In the genomic region with DNA sequence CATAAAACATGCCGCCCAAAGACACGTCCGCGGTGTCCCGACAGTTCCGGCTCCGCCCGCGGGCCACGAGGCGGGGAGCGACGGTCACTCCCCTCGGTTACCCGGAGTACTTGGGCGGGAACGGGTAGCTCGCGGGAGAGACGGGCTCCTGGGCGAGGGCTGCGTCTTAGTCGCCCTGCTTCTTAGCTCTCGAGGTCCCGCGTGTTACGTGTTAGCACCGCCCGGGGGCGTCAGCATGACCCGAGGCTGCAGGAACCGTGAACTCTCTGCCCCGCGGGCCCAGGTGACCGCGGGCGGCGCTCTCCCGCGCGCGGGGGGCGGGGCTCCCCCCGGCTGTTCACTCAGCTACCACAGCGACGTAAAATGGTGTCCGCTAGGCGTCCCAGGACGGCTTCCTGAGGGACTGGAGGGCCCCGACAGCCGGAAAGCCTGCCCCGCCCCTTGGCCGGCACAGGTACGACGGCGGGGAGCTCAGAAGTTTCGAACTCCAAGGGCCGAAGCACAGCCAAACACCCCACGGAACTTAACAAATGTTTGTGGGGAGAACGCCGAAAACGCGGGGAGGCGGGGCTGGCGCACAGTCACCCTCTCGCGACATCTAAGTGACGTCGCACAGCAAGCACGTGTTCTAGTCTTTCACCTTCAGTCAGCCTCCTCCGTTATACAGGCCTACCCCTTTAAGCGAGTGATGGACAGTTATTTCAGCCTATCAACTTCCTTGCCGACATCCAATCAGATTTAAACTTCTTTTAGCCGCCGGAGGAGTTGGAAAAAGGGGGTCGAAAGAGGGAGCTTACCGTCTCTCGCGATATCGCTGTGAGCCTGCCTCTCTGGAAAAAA, we compare ENCODE assay signal across 1 cellular context.
TF ChIP-seq lines count a peak whose summit lies in the region.

No MANE protein-coding gene starts in this region.

TF ChIP-seq in K562, 482 proteins besides CTCF, POLR2A, EP300 and RAD21 (continued from another document and continues in another):
- TF ChIP-seq, protein P1, sequence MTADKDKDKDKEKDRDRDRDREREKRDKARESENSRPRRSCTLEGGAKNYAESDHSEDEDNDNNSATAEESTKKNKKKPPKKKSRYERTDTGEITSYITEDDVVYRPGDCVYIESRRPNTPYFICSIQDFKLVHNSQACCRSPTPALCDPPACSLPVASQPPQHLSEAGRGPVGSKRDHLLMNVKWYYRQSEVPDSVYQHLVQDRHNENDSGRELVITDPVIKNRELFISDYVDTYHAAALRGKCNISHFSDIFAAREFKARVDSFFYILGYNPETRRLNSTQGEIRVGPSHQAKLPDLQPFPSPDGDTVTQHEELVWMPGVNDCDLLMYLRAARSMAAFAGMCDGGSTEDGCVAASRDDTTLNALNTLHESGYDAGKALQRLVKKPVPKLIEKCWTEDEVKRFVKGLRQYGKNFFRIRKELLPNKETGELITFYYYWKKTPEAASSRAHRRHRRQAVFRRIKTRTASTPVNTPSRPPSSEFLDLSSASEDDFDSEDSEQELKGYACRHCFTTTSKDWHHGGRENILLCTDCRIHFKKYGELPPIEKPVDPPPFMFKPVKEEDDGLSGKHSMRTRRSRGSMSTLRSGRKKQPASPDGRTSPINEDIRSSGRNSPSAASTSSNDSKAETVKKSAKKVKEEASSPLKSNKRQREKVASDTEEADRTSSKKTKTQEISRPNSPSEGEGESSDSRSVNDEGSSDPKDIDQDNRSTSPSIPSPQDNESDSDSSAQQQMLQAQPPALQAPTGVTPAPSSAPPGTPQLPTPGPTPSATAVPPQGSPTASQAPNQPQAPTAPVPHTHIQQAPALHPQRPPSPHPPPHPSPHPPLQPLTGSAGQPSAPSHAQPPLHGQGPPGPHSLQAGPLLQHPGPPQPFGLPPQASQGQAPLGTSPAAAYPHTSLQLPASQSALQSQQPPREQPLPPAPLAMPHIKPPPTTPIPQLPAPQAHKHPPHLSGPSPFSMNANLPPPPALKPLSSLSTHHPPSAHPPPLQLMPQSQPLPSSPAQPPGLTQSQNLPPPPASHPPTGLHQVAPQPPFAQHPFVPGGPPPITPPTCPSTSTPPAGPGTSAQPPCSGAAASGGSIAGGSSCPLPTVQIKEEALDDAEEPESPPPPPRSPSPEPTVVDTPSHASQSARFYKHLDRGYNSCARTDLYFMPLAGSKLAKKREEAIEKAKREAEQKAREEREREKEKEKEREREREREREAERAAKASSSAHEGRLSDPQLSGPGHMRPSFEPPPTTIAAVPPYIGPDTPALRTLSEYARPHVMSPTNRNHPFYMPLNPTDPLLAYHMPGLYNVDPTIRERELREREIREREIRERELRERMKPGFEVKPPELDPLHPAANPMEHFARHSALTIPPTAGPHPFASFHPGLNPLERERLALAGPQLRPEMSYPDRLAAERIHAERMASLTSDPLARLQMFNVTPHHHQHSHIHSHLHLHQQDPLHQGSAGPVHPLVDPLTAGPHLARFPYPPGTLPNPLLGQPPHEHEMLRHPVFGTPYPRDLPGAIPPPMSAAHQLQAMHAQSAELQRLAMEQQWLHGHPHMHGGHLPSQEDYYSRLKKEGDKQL (CRISPR knock-in tag; IDR thresholded peaks at IDR 0.05; ENCODE audit: borderline replicate concordance), result no peak
- no peak for TF ChIP-seq ZNF354B (CRISPR knock-in tag; IDR thresholded peaks at IDR 0.05)
- no peak for TF ChIP-seq SRSF1 (IDR thresholded peaks at IDR 0.05; ENCODE audit: low read depth, low read length)
- peak; percentile 98 for TF ChIP-seq RBFOX2 (IDR thresholded peaks at IDR 0.05; ENCODE audit: low read depth, low read length)
- TF ChIP-seq HIVEP1 (CRISPR knock-in tag; IDR thresholded peaks at IDR 0.05), result no peak
- no peak for TF ChIP-seq MCM5 (IDR thresholded peaks at IDR 0.05; ENCODE audit: low read depth)
- TF ChIP-seq ZNF583 (CRISPR knock-in tag; IDR thresholded peaks at IDR 0.05), result no peak
- TF ChIP-seq ZNF197 (CRISPR knock-in tag; IDR thresholded peaks at IDR 0.05; ENCODE audit: low read depth), result peak; percentile 63; the same call in 1 of the 2 replicates
- TF ChIP-seq, protein P2, sequence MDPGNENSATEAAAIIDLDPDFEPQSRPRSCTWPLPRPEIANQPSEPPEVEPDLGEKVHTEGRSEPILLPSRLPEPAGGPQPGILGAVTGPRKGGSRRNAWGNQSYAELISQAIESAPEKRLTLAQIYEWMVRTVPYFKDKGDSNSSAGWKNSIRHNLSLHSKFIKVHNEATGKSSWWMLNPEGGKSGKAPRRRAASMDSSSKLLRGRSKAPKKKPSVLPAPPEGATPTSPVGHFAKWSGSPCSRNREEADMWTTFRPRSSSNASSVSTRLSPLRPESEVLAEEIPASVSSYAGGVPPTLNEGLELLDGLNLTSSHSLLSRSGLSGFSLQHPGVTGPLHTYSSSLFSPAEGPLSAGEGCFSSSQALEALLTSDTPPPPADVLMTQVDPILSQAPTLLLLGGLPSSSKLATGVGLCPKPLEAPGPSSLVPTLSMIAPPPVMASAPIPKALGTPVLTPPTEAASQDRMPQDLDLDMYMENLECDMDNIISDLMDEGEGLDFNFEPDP (CRISPR knock-in tag; IDR thresholded peaks at IDR 0.05), result no peak
- peak; percentile 23; the same call in 1 of the 2 replicates for TF ChIP-seq ETV5 (CRISPR knock-in tag; IDR thresholded peaks at IDR 0.05; ENCODE audit: low read depth)
- no peak for TF ChIP-seq EHMT2 (IDR thresholded peaks at IDR 0.05)
- no peak for TF ChIP-seq SNRNP70 (optimal IDR thresholded peaks at IDR 0.05; ENCODE audit: low read depth, low read length)
- peak; percentile 85 for TF ChIP-seq TAF1 (IDR thresholded peaks at IDR 0.05; ENCODE audit: control insufficient read depth, extremely low read depth, insufficient read depth, low read length, severe bottlenecking)
- peak; percentile 92 for TF ChIP-seq CREM (IDR thresholded peaks at IDR 0.05; ENCODE audit: low read depth)
- 0 out of 2 replicates have a peak, but pooled peaks have one; percentile 19 for TF ChIP-seq MEF2A (IDR thresholded peaks at IDR 0.05; ENCODE audit: control insufficient read depth, low read depth, low read length)
- TF ChIP-seq MLX (CRISPR knock-in tag; conservative IDR thresholded peaks at IDR 0.05), result no peak
- peak; percentile 100 for TF ChIP-seq VEZF1 (CRISPR knock-in tag; IDR thresholded peaks at IDR 0.05)
- TF ChIP-seq MTF1 (CRISPR knock-in tag; IDR thresholded peaks at IDR 0.05; ENCODE audit: borderline replicate concordance), result no peak
- TF ChIP-seq BCOR (IDR thresholded peaks at IDR 0.05), result peak; percentile 63; the same call in 1 of the 2 replicates
- TF ChIP-seq KDM2B (CRISPR knock-in tag; IDR thresholded peaks at IDR 0.05), result peak; percentile 41; the same call in 1 of the 2 replicates
- TF ChIP-seq, protein P3, sequence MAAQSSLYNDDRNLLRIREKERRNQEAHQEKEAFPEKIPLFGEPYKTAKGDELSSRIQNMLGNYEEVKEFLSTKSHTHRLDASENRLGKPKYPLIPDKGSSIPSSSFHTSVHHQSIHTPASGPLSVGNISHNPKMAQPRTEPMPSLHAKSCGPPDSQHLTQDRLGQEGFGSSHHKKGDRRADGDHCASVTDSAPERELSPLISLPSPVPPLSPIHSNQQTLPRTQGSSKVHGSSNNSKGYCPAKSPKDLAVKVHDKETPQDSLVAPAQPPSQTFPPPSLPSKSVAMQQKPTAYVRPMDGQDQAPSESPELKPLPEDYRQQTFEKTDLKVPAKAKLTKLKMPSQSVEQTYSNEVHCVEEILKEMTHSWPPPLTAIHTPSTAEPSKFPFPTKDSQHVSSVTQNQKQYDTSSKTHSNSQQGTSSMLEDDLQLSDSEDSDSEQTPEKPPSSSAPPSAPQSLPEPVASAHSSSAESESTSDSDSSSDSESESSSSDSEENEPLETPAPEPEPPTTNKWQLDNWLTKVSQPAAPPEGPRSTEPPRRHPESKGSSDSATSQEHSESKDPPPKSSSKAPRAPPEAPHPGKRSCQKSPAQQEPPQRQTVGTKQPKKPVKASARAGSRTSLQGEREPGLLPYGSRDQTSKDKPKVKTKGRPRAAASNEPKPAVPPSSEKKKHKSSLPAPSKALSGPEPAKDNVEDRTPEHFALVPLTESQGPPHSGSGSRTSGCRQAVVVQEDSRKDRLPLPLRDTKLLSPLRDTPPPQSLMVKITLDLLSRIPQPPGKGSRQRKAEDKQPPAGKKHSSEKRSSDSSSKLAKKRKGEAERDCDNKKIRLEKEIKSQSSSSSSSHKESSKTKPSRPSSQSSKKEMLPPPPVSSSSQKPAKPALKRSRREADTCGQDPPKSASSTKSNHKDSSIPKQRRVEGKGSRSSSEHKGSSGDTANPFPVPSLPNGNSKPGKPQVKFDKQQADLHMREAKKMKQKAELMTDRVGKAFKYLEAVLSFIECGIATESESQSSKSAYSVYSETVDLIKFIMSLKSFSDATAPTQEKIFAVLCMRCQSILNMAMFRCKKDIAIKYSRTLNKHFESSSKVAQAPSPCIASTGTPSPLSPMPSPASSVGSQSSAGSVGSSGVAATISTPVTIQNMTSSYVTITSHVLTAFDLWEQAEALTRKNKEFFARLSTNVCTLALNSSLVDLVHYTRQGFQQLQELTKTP (IDR thresholded peaks at IDR 0.05; ENCODE audit: low read depth in 1 of 2, partially characterized antibody in 2 of 2), result peak; percentile 14 to 29
- TF ChIP-seq ZNF79 (CRISPR knock-in tag; IDR thresholded peaks at IDR 0.05; ENCODE audit: low read depth), result no peak
- TF ChIP-seq, protein P4, sequence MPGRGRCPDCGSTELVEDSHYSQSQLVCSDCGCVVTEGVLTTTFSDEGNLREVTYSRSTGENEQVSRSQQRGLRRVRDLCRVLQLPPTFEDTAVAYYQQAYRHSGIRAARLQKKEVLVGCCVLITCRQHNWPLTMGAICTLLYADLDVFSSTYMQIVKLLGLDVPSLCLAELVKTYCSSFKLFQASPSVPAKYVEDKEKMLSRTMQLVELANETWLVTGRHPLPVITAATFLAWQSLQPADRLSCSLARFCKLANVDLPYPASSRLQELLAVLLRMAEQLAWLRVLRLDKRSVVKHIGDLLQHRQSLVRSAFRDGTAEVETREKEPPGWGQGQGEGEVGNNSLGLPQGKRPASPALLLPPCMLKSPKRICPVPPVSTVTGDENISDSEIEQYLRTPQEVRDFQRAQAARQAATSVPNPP (IDR thresholded peaks at IDR 0.05; ENCODE audit: borderline replicate concordance, insufficient read depth, insufficient read length), result no peak
- peak; percentile 97 to 99 for TF ChIP-seq MAZ (CRISPR knock-in tag; conservative IDR thresholded peaks at IDR 0.05 in 1 of 2, IDR thresholded peaks at IDR 0.05 in 1 of 2)
- peak; percentile 59 for TF ChIP-seq DIDO1 (tag; IDR thresholded peaks at IDR 0.05; ENCODE audit: low read depth)
- TF ChIP-seq CREB3 (tag; conservative IDR thresholded peaks at IDR 0.05; ENCODE audit: low read depth), result no peak; the same call in 1 of the 2 replicates
- TF ChIP-seq ZNF398 (CRISPR knock-in tag; IDR thresholded peaks at IDR 0.05), result no peak
- peak in 1 of 2 experiments; percentile 76; a peak in 1 of 4 replicates for TF ChIP-seq KDM4B (IDR thresholded peaks at IDR 0.05; ENCODE audit: borderline replicate concordance in 2 of 2, low read depth in 1 of 2)
- no peak for TF ChIP-seq TOE1 (IDR thresholded peaks at IDR 0.05; ENCODE audit: borderline replicate concordance)
- TF ChIP-seq TOE1 (CRISPR knock-in tag; IDR thresholded peaks at IDR 0.05; ENCODE audit: borderline replicate concordance, low read depth), result 0 out of 2 replicates have a peak, but pooled peaks have one; percentile 5
- TF ChIP-seq IRF9 (tag; IDR thresholded peaks at IDR 0.05), result no peak
- peak; percentile 91 for TF ChIP-seq NR2C1 (IDR thresholded peaks at IDR 0.05)
- peak; percentile 94 for TF ChIP-seq NR2C1 (tag; IDR thresholded peaks at IDR 0.05)
- TF ChIP-seq ZKSCAN8 (CRISPR knock-in tag; IDR thresholded peaks at IDR 0.05), result no peak
- 0 out of 2 replicates have a peak, but pooled peaks have one; percentile 16 for TF ChIP-seq ZNF232 (CRISPR knock-in tag; IDR thresholded peaks at IDR 0.05)
- TF ChIP-seq PHF20 (IDR thresholded peaks at IDR 0.05; ENCODE audit: partially characterized antibody), result no peak
- peak; percentile 84 for TF ChIP-seq FOSL1 (tag; conservative IDR thresholded peaks at IDR 0.05)
- TF ChIP-seq GATA2 (CRISPR knock-in tag; IDR thresholded peaks at IDR 0.05), result no peak
- peak; percentile 53; the same call in 1 of the 2 replicates for TF ChIP-seq ZNF644 (tag; IDR thresholded peaks at IDR 0.05; ENCODE audit: low read depth)
- no peak; the same call in 1 of the 2 replicates for TF ChIP-seq ZC3H8 (IDR thresholded peaks at IDR 0.05)
